In genomic region chr7:155372782-155373358, GRCh38 we compare ENCODE assay signal across 1 cellular context.
TF ChIP-seq lines count a peak whose summit lies in the region.

No MANE protein-coding gene starts in this region.

TF ChIP-seq in GM12878, 131 proteins besides CTCF, POLR2A, EP300 and RAD21 (continued from another document):
- TF ChIP-seq REST (IDR thresholded peaks at IDR 0.05; ENCODE audit: low read depth, low read length) = no peak
- no peak for TF ChIP-seq ATF7 (IDR thresholded peaks at IDR 0.05; ENCODE audit: low read depth)
- no peak for TF ChIP-seq PAX5 (IDR thresholded peaks at IDR 0.05; ENCODE audit: borderline replicate concordance, low read depth, low read length)
- TF ChIP-seq CREB1 (IDR thresholded peaks at IDR 0.05; ENCODE audit: low read depth) = no peak
- TF ChIP-seq MTA2 (IDR thresholded peaks at IDR 0.05; ENCODE audit: low read depth) = no peak
- no peak for TF ChIP-seq ZNF622 (IDR thresholded peaks at IDR 0.05)
- no peak for TF ChIP-seq BCL3 (IDR thresholded peaks at IDR 0.05; ENCODE audit: borderline replicate concordance, insufficient read depth, low read depth, low read length, poor library complexity, severe bottlenecking)
- TF ChIP-seq BCL11A (IDR thresholded peaks at IDR 0.05; ENCODE audit: low read depth, low read length) = no peak
- TF ChIP-seq ETV6 (conservative IDR thresholded peaks at IDR 0.05 in 1 of 2, IDR thresholded peaks at IDR 0.05 in 1 of 2; ENCODE audit: borderline replicate concordance in 1 of 2, low read depth in 1 of 2) = no peak
- no peak for TF ChIP-seq GABPA (IDR thresholded peaks at IDR 0.05; ENCODE audit: low read depth)
- TF ChIP-seq BCLAF1 (IDR thresholded peaks at IDR 0.05) = no peak
TF ChIP-seq in GM12878: peak in this region for 0.
